ENCODE assay signal across 22 cellular contexts in the genomic region with DNA sequence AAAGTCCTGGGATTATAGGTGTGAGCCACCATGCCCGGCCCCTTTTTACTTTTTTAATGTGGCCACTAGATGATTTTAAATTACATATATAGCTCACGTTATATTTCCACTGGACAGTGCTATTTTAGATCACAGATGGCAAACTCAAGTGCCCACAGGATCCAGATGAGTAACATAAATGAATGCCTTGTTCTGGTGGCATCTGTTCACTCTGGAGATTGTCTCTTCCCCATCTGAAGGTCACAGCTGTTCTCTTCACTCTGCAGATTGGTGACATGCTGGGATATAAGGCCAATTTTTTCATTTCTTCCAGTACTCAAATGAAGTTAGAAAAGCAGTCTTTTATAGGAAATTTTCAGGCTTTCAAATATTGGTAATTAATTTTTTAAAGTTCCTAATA.
"Had no signal": no experiment of that assay in that cellular context is flagged by ENCODE, and none has a peak within 500 bp of the region (broad histone marks: within the 10 kb centered on the region; RNA-seq: fewer than 3 reads in every experiment).

No MANE protein-coding gene starts in this region.

- DNase-seq: cortex of kidney; dorsolateral prefrontal cortex; effector CD8-positive, alpha-beta T cell; heart left ventricle; hippocampal formation; mammary epithelial cell; naive thymus-derived CD8-positive, alpha-beta T cell; posterior cingulate gyrus; sigmoid colon; stimulated activated CD4-positive, alpha-beta T cell treated with anti-CD3 and anti-CD28 coated beads, Interleukin-2, amount 100 ng/mL, for 48 hours; stimulated activated CD8-positive, alpha-beta memory T cell treated with anti-CD3 and anti-CD28 coated beads, Interleukin-4, amount 100 ng/mL, for 48 hours; stimulated activated naive CD8-positive, alpha-beta T cell treated with anti-CD3 and anti-CD28 coated beads, Interleukin-15, Interleukin-2, amounts not matched to agents 100 U/mL and 50 U/mL, for 24 hours; thyroid gland; upper lobe of right lung had no signal

- H3K9me3 Mint-ChIP-seq: mesothelial cell of epicardium; naive thymus-derived CD8-positive, alpha-beta T cell; neural crest cell; stimulated activated effector memory CD8-positive, alpha-beta T cell treated with anti-CD3 and anti-CD28 coated beads, Interleukin-12 subunit alpha, Interleukin-12 subunit beta, amount 100 ng/mL, for 72 hours had no signal

- H3K27ac Mint-ChIP-seq: mesothelial cell of epicardium had no signal

- H3K4me1 ChIP-seq: sigmoid colon, suprapubic skin, thyroid gland, upper lobe of right lung, vagina had no signal

- H3K27me3 Mint-ChIP-seq: naive thymus-derived CD8-positive, alpha-beta T cell had no signal

- H3K36me3 Mint-ChIP-seq: mesothelial cell of epicardium had no signal

- H3K4me1 Mint-ChIP-seq: neural crest cell; stimulated activated effector memory CD8-positive, alpha-beta T cell treated with anti-CD3 and anti-CD28 coated beads, Interleukin-12 subunit alpha, Interleukin-12 subunit beta, amount 100 ng/mL, for 72 hours had no signal

- ATAC-seq: heart left ventricle; left lobe of liver; naive thymus-derived CD8-positive, alpha-beta T cell; stimulated activated effector memory CD8-positive, alpha-beta T cell treated with anti-CD3 and anti-CD28 coated beads, Interleukin-12 subunit alpha, Interleukin-12 subunit beta, amount 100 ng/mL, for 72 hours; stimulated activated naive CD8-positive, alpha-beta T cell treated with anti-CD3 and anti-CD28 coated beads, Interleukin-15, Interleukin-2, amounts not matched to agents 100 U/mL and 50 U/mL, for 24 hours; upper lobe of right lung had no signal

- H3K27me3 ChIP-seq: right atrium auricular region, sigmoid colon, suprapubic skin, thyroid gland, upper lobe of right lung, vagina had no signal

- H3K4me3 Mint-ChIP-seq: mesothelial cell of epicardium; naive thymus-derived CD8-positive, alpha-beta T cell; neural crest cell; stimulated activated effector memory CD8-positive, alpha-beta T cell treated with anti-CD3 and anti-CD28 coated beads, Interleukin-12 subunit alpha, Interleukin-12 subunit beta, amount 100 ng/mL, for 72 hours had no signal

- H3K4me2 ChIP-seq: smooth muscle cell had no signal

- H3K9me3 ChIP-seq: heart left ventricle, right atrium auricular region, sigmoid colon, suprapubic skin, thyroid gland, upper lobe of right lung, vagina had no signal

- H3K4me3 ChIP-seq: dorsolateral prefrontal cortex, heart left ventricle, right atrium auricular region, sigmoid colon, smooth muscle cell, suprapubic skin, thyroid gland, upper lobe of right lung, vagina had no signal

- H3K27ac ChIP-seq: dorsolateral prefrontal cortex, heart left ventricle, right atrium auricular region, sigmoid colon, suprapubic skin, thyroid gland, upper lobe of right lung, vagina had no signal

- H3K36me3 ChIP-seq: right atrium auricular region, sigmoid colon, thyroid gland had no signal
